14 cellular contexts compared by ENCODE assay signal in genomic region chr5:141201126-141201525, GRCh38. TPM values are rescaled to one million over a fixed set of nuclear protein-coding genes. Genes with fewer than 3 reads are reported as not detected.
"Had no signal": no experiment of that assay in that cellular context is flagged by ENCODE, and none has a peak within 500 bp of the region (broad histone marks: within the 10 kb centered on the region; RNA-seq: fewer than 3 reads in every experiment).

No MANE protein-coding gene starts in this region.

RNA-seq across cellular contexts. Expression of gene PCDHB11, which starts 1.7 kb away (rescaled TPM):
- total RNA-seq: activated B cell treated with CpG ODN at 0.5 μM for 24 hours; activated CD4-positive, alpha-beta memory T cell treated with anti-CD3 and anti-CD28 coated beads for 36 hours; activated CD4-positive, alpha-beta memory T cell treated with anti-CD3 and anti-CD28 coated beads, Interleukin-2, amount 10 ng/mL, durations not matched to agents 7 days and 5 days; activated CD4-positive, alpha-beta T cell treated with anti-CD3 and anti-CD28 coated beads for 36 hours; activated CD4-positive, alpha-beta T cell treated with anti-CD3 and anti-CD28 coated beads, Interleukin-2, amount 10 ng/mL, durations not matched to agents 24 days and 14 days; activated CD4-positive, alpha-beta T cell treated with anti-CD3 and anti-CD28 coated beads, Interleukin-2, amount 10 ng/mL, durations not matched to agents 7 days and 5 days; activated CD8-positive, alpha-beta memory T cell treated with anti-CD3 and anti-CD28 coated beads for 36 hours; activated CD8-positive, alpha-beta memory T cell treated with anti-CD3 and anti-CD28 coated beads, Interleukin-2, amount 10 ng/mL, durations not matched to agents 7 days and 5 days; activated CD8-positive, alpha-beta T cell treated with anti-CD3 and anti-CD28 coated beads for 36 hours; activated CD8-positive, alpha-beta T cell treated with anti-CD3 and anti-CD28 coated beads, Interleukin-2, amount 10 ng/mL, durations not matched to agents 7 days and 5 days; T-cell; T-helper 1 cell treated with Interleukin-12 subunit alpha and Interleukin-12 subunit beta and Interleukin-4 antibody, amounts not matched to agents 30 ng/mL and 1 ng/mL, for 36 hours; T-helper 17 cell; T-helper 2 cell treated with Interferon-gamma antibody and Interleukin-4, amounts not matched to agents 100 ng/mL and 5 ng/mL, for 36 hours had no signal

RNA-seq across cellular contexts. Expression of gene PCDHB12, which starts 7.4 kb away (rescaled TPM):
- total RNA-seq: activated B cell treated with CpG ODN at 0.5 μM for 24 hours; activated CD4-positive, alpha-beta memory T cell treated with anti-CD3 and anti-CD28 coated beads for 36 hours; activated CD4-positive, alpha-beta memory T cell treated with anti-CD3 and anti-CD28 coated beads, Interleukin-2, amount 10 ng/mL, durations not matched to agents 7 days and 5 days; activated CD4-positive, alpha-beta T cell treated with anti-CD3 and anti-CD28 coated beads for 36 hours; activated CD4-positive, alpha-beta T cell treated with anti-CD3 and anti-CD28 coated beads, Interleukin-2, amount 10 ng/mL, durations not matched to agents 24 days and 14 days; activated CD4-positive, alpha-beta T cell treated with anti-CD3 and anti-CD28 coated beads, Interleukin-2, amount 10 ng/mL, durations not matched to agents 7 days and 5 days; activated CD8-positive, alpha-beta memory T cell treated with anti-CD3 and anti-CD28 coated beads for 36 hours; activated CD8-positive, alpha-beta memory T cell treated with anti-CD3 and anti-CD28 coated beads, Interleukin-2, amount 10 ng/mL, durations not matched to agents 7 days and 5 days; activated CD8-positive, alpha-beta T cell treated with anti-CD3 and anti-CD28 coated beads for 36 hours; activated CD8-positive, alpha-beta T cell treated with anti-CD3 and anti-CD28 coated beads, Interleukin-2, amount 10 ng/mL, durations not matched to agents 7 days and 5 days; T-cell; T-helper 1 cell treated with Interleukin-12 subunit alpha and Interleukin-12 subunit beta and Interleukin-4 antibody, amounts not matched to agents 30 ng/mL and 1 ng/mL, for 36 hours; T-helper 17 cell; T-helper 2 cell treated with Interferon-gamma antibody and Interleukin-4, amounts not matched to agents 100 ng/mL and 5 ng/mL, for 36 hours had no signal

RNA-seq across cellular contexts. Expression of gene PCDHB10, which starts 9.0 kb away (rescaled TPM):
- total RNA-seq: activated B cell treated with CpG ODN at 0.5 μM for 24 hours; activated CD4-positive, alpha-beta memory T cell treated with anti-CD3 and anti-CD28 coated beads for 36 hours; activated CD4-positive, alpha-beta memory T cell treated with anti-CD3 and anti-CD28 coated beads, Interleukin-2, amount 10 ng/mL, durations not matched to agents 7 days and 5 days; activated CD4-positive, alpha-beta T cell treated with anti-CD3 and anti-CD28 coated beads for 36 hours; activated CD4-positive, alpha-beta T cell treated with anti-CD3 and anti-CD28 coated beads, Interleukin-2, amount 10 ng/mL, durations not matched to agents 24 days and 14 days; activated CD4-positive, alpha-beta T cell treated with anti-CD3 and anti-CD28 coated beads, Interleukin-2, amount 10 ng/mL, durations not matched to agents 7 days and 5 days; activated CD8-positive, alpha-beta memory T cell treated with anti-CD3 and anti-CD28 coated beads for 36 hours; activated CD8-positive, alpha-beta memory T cell treated with anti-CD3 and anti-CD28 coated beads, Interleukin-2, amount 10 ng/mL, durations not matched to agents 7 days and 5 days; activated CD8-positive, alpha-beta T cell treated with anti-CD3 and anti-CD28 coated beads for 36 hours; activated CD8-positive, alpha-beta T cell treated with anti-CD3 and anti-CD28 coated beads, Interleukin-2, amount 10 ng/mL, durations not matched to agents 7 days and 5 days; T-cell; T-helper 1 cell treated with Interleukin-12 subunit alpha and Interleukin-12 subunit beta and Interleukin-4 antibody, amounts not matched to agents 30 ng/mL and 1 ng/mL, for 36 hours; T-helper 17 cell; T-helper 2 cell treated with Interferon-gamma antibody and Interleukin-4, amounts not matched to agents 100 ng/mL and 5 ng/mL, for 36 hours had no signal

RNA-seq across cellular contexts. Expression of gene PCDHB13, which starts 12.6 kb away (rescaled TPM):
- total RNA-seq: activated CD4-positive, alpha-beta memory T cell treated with anti-CD3 and anti-CD28 coated beads for 36 hours; activated CD4-positive, alpha-beta memory T cell treated with anti-CD3 and anti-CD28 coated beads, Interleukin-2, amount 10 ng/mL, durations not matched to agents 7 days and 5 days; activated CD4-positive, alpha-beta T cell treated with anti-CD3 and anti-CD28 coated beads for 36 hours; activated CD4-positive, alpha-beta T cell treated with anti-CD3 and anti-CD28 coated beads, Interleukin-2, amount 10 ng/mL, durations not matched to agents 7 days and 5 days; activated CD8-positive, alpha-beta memory T cell treated with anti-CD3 and anti-CD28 coated beads for 36 hours; activated CD8-positive, alpha-beta memory T cell treated with anti-CD3 and anti-CD28 coated beads, Interleukin-2, amount 10 ng/mL, durations not matched to agents 7 days and 5 days; activated CD8-positive, alpha-beta T cell treated with anti-CD3 and anti-CD28 coated beads for 36 hours; activated CD8-positive, alpha-beta T cell treated with anti-CD3 and anti-CD28 coated beads, Interleukin-2, amount 10 ng/mL, durations not matched to agents 7 days and 5 days; T-helper 1 cell treated with Interleukin-12 subunit alpha and Interleukin-12 subunit beta and Interleukin-4 antibody, amounts not matched to agents 30 ng/mL and 1 ng/mL, for 36 hours; T-helper 17 cell; T-helper 2 cell treated with Interferon-gamma antibody and Interleukin-4, amounts not matched to agents 100 ng/mL and 5 ng/mL, for 36 hours had no signal

RNA-seq across cellular contexts. Expression of gene PCDHB9, which starts 14.2 kb away (rescaled TPM):
- total RNA-seq: activated CD4-positive, alpha-beta memory T cell treated with anti-CD3 and anti-CD28 coated beads for 36 hours; activated CD4-positive, alpha-beta memory T cell treated with anti-CD3 and anti-CD28 coated beads, Interleukin-2, amount 10 ng/mL, durations not matched to agents 7 days and 5 days; activated CD4-positive, alpha-beta T cell treated with anti-CD3 and anti-CD28 coated beads for 36 hours; activated CD4-positive, alpha-beta T cell treated with anti-CD3 and anti-CD28 coated beads, Interleukin-2, amount 10 ng/mL, durations not matched to agents 24 days and 14 days; activated CD4-positive, alpha-beta T cell treated with anti-CD3 and anti-CD28 coated beads, Interleukin-2, amount 10 ng/mL, durations not matched to agents 7 days and 5 days; activated CD8-positive, alpha-beta memory T cell treated with anti-CD3 and anti-CD28 coated beads for 36 hours; activated CD8-positive, alpha-beta memory T cell treated with anti-CD3 and anti-CD28 coated beads, Interleukin-2, amount 10 ng/mL, durations not matched to agents 7 days and 5 days; activated CD8-positive, alpha-beta T cell treated with anti-CD3 and anti-CD28 coated beads for 36 hours; activated CD8-positive, alpha-beta T cell treated with anti-CD3 and anti-CD28 coated beads, Interleukin-2, amount 10 ng/mL, durations not matched to agents 7 days and 5 days; T-helper 1 cell treated with Interleukin-12 subunit alpha and Interleukin-12 subunit beta and Interleukin-4 antibody, amounts not matched to agents 30 ng/mL and 1 ng/mL, for 36 hours; T-helper 2 cell treated with Interferon-gamma antibody and Interleukin-4, amounts not matched to agents 100 ng/mL and 5 ng/mL, for 36 hours had no signal
